In the genomic region with DNA sequence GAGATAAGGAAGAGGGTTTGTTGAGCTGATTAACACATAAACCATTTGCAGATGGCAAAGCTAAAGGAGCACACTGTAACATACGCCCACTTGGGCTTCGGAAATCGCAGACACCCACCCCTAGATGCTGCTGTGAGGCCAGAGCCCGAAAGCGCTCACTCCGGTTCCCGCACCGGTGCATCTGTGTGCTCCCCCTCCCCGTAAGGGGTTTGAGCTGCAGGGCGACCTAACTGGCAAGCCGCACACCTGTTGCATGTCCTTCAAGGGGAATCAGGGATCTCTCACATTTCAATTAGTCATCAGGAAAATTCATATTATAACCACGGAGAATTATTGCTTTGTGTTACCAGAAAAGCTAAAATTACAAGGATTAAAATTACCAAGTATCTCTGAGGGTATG, we compare ENCODE assay signal across 22 cellular contexts. TPM values are rescaled to one million over a fixed set of nuclear protein-coding genes. Genes with fewer than 3 reads are reported as not detected.
DNase-seq lines count a peak whose midpoint lies in the region; ATAC-seq lines count a peak whose summit lies in the region.
"Had no signal": no experiment of that assay in that cellular context is flagged by ENCODE, and none has a peak within 500 bp of the region (broad histone marks: within the 10 kb centered on the region; RNA-seq: fewer than 3 reads in every experiment).

No MANE protein-coding gene starts in this region.

- H3K4me1 ChIP-seq in SJCRH30: peaks cover 3% of the 10 kb centered on the region; the same call in 1 of the 2 replicates
- no peaks in the 10 kb centered on the region for H3K4me1 ChIP-seq in skeletal muscle tissue (ENCODE audit: control insufficient read depth in 3 of 3, insufficient read depth in 3 of 3, low read length in 3 of 3)
- H3K4me1 ChIP-seq: BE2C, left lung, tibial artery had no signal

- H3K27me3 ChIP-seq in SJCRH30 (no peaks in the 10 kb centered on the region), skeletal muscle tissue (ENCODE audit: control insufficient read depth in 3 of 3, insufficient read depth in 3 of 3, low read length in 3 of 3) (no peaks in the 10 kb centered on the region)
- H3K27me3 ChIP-seq: BE2C, left lung, tibial artery had no signal

- no peak for ATAC-seq in GM21390 (IDR thresholded peaks at IDR 0.05; ENCODE audit: unreplicated experiment)
- ATAC-seq: activated CD8-positive, alpha-beta memory T cell treated with anti-CD3 and anti-CD28 coated beads, Interleukin-2, amount 10 ng/mL, durations not matched to agents 7 days and 5 days; activated naive CD4-positive, alpha-beta T cell treated with anti-CD3 and anti-CD28 coated beads, Interleukin-2, amount 50 U/mL, for 72 hours; T-cell had no signal

- H3K36me3 ChIP-seq in SJCRH30 (no peaks in the 10 kb centered on the region), skeletal muscle tissue (ENCODE audit: control insufficient read depth in 3 of 3, insufficient read depth in 3 of 3, low read length in 3 of 3) (no peaks in the 10 kb centered on the region)
- H3K36me3 ChIP-seq: BE2C, left lung, tibial artery had no signal

- H3K4me3 ChIP-seq in SJCRH30 (peak overlapping the region; percentile 57), iPS-18c (ENCODE audit: insufficient read depth, low read depth, low read length) (peak overlapping the region; percentile 40; the same call in 1 of the 2 replicates), skeletal muscle tissue (ENCODE audit: low read length in 3 of 3) (peak overlapping the region; percentile 32 to 38 (median 37))
- H3K4me3 ChIP-seq: left lung, PC-9, tibial artery had no signal

- H3K9me3 ChIP-seq in SJCRH30 (replicated peaks) (no peaks in the 10 kb centered on the region), iPS-18c (ENCODE audit: control insufficient read depth, insufficient read depth, low read length) (no peaks in the 10 kb centered on the region), skeletal muscle tissue (ENCODE audit: control insufficient read depth in 3 of 3, low read length in 3 of 3) (no peaks in the 10 kb centered on the region)
- H3K9me3 ChIP-seq: BE2C, left lung, tibial artery had no signal

- peak overlapping the region; percentile 28 to 76 (median 41) for H3K9ac ChIP-seq in skeletal muscle tissue (ENCODE audit: low read depth in 1 of 3, low read length in 3 of 3)

- H3K27ac ChIP-seq in SJCRH30 (peak overlapping the region; percentile 91), skeletal muscle tissue (ENCODE audit: low read depth, low read length) (peak overlapping the region; percentile 64)
- H3K27ac ChIP-seq: PC-9, tibial artery had no signal

- DNase-seq in NCI-H524 (lab: John Stamatoyannopoulos, UW) (peak; percentile 42 to 82), NCI-H524 treated with DMSO at 0.1 percent for 48 hours (lab: John Stamatoyannopoulos, UW) (no peak), SJCRH30 (peak; percentile 91 to 93), T-helper 2 cell (no peak), COLO668 (lab: John Stamatoyannopoulos, UW; ENCODE audit: unreplicated experiment) (no peak)
- DNase-seq: activated CD4-positive, alpha-beta T cell treated with anti-CD3 and anti-CD28 coated beads for 48 hours; activated CD8-positive, alpha-beta memory T cell treated with anti-CD3 and anti-CD28 coated beads, Interleukin-2, amount 10 ng/mL, durations not matched to agents 7 days and 5 days; BE2C; caudate nucleus; left lung; midbrain; PC-9; SHP77 treated with DMSO at 0.1 percent for 48 hours; stimulated activated CD4-positive, alpha-beta T cell treated with anti-CD3 and anti-CD28 coated beads, Interleukin-4, amount 100 ng/mL, for 24 hours; T-cell; tibial artery had no signal

RNA-seq across cellular contexts. Expression of a gene that starts 1.4 kb away (rescaled TPM):
- total RNA-seq in SJCRH30 (2014; rRNA removed; shearing (Covaris generic)): 80.6 and 84.2 TPM in 2 replicates
- 119 TPM for total RNA-seq in skeletal muscle tissue
- total RNA-seq: HepG2, neural crest cell had no signal

RNA-seq across cellular contexts. Expression of a gene that starts 42.2 kb away (rescaled TPM):
- total RNA-seq in SJCRH30 (2014; rRNA removed; shearing (Covaris generic)): 1.3 and 2.7 TPM in 2 replicates
- total RNA-seq in skeletal muscle tissue: 8.9 TPM
- total RNA-seq: activated CD8-positive, alpha-beta memory T cell treated with anti-CD3 and anti-CD28 coated beads, Interleukin-2, amount 10 ng/mL, durations not matched to agents 7 days and 5 days; activated naive CD4-positive, alpha-beta T cell treated with anti-CD3 and anti-CD28 coated beads, Interleukin-2, amount 50 U/mL, for 72 hours; HepG2 had no signal

Comparison
In these comparisons a context has a peak if more than half of its experiments do, and no peak if none do; other contexts are left out.
1. DNase-seq: peak in NCI-H524 (2 of 2) and SJCRH30 (2 of 2); none in NCI-H524 treated with DMSO at 0.1 percent for 48 hours (single experiment), T-helper 2 cell (0 of 5) and COLO668 (single experiment).
2. Peak in every context shown above with its lines, with median percentiles within 50 percentile points of each other: H3K4me3 ChIP-seq.